17 cellular contexts compared by ENCODE assay signal in genomic region chr1:66947267-66947666, GRCh38. TPM values are rescaled to one million over a fixed set of nuclear protein-coding genes. Genes with fewer than 3 reads are reported as not detected.
DNase-seq lines count a peak whose midpoint lies in the region; ATAC-seq and TF ChIP-seq lines count a peak whose summit lies in the region.
"Had no signal": no experiment of that assay in that cellular context is flagged by ENCODE, and none has a peak within 500 bp of the region (broad histone marks: within the 10 kb centered on the region; RNA-seq: fewer than 3 reads in every experiment).

No MANE protein-coding gene starts in this region.

- H3K4me3 Mint-ChIP-seq in activated naive CD8-positive, alpha-beta T cell treated with anti-CD3 and anti-CD28 coated beads, Interleukin-2, amount 50 U/mL, for 24 hours = no peak overlapping the region
- no peak overlapping the region for H3K4me3 Mint-ChIP-seq in natural killer cell

- no peak for TF ChIP-seq CTCF in natural killer cell (IDR thresholded peaks at IDR 0.05)

- H3K36me3 Mint-ChIP-seq in activated naive CD8-positive, alpha-beta T cell treated with anti-CD3 and anti-CD28 coated beads, Interleukin-2, amount 50 U/mL, for 24 hours (ENCODE audit: low read depth) = peaks cover 36% of the 10 kb centered on the region
- H3K36me3 Mint-ChIP-seq in natural killer cell = peaks cover 23% of the 10 kb centered on the region

- intact Hi-C loops in natural killer cell (cut with micrococcal nuclease) = no loop called here

- peak overlapping the region; percentile 13 for H3K27ac Mint-ChIP-seq in activated naive CD8-positive, alpha-beta T cell treated with anti-CD3 and anti-CD28 coated beads, Interleukin-2, amount 50 U/mL, for 24 hours
- H3K27ac Mint-ChIP-seq in natural killer cell = peak overlapping the region; percentile 4 to 36

- no peaks in the 10 kb centered on the region for H3K27me3 Mint-ChIP-seq in activated naive CD8-positive, alpha-beta T cell treated with anti-CD3 and anti-CD28 coated beads, Interleukin-2, amount 50 U/mL, for 24 hours
- no peaks in the 10 kb centered on the region for H3K27me3 Mint-ChIP-seq in natural killer cell (ENCODE audit: low read depth in 2 of 2)

- no peaks in the 10 kb centered on the region for H3K9me3 Mint-ChIP-seq in activated naive CD8-positive, alpha-beta T cell treated with anti-CD3 and anti-CD28 coated beads, Interleukin-2, amount 50 U/mL, for 24 hours
- no peaks in the 10 kb centered on the region for H3K9me3 Mint-ChIP-seq in natural killer cell

- DNase-seq in SIG-M5 treated with dmso at 0.1 percent for 504 hours (lab: John Stamatoyannopoulos, UW; ENCODE audit: unreplicated experiment) = peak; percentile 15
- no peak for DNase-seq in SIG-M5 (lab: John Stamatoyannopoulos, UW)
- peak; percentile 34 for DNase-seq in HCEC 1CT
- no peak for DNase-seq in activated naive CD8-positive, alpha-beta T cell treated with anti-CD3 and anti-CD28 coated beads, Interleukin-2, amount 50 U/mL, for 24 hours
- DNase-seq in natural killer cell = no peak
- no peak for DNase-seq in NCI-H128 (lab: John Stamatoyannopoulos, UW; ENCODE audit: unreplicated experiment)
- no peak for DNase-seq in COR-L47 (lab: John Stamatoyannopoulos, UW)
- DNase-seq: activated T-cell treated with anti-CD3 and anti-CD28 coated beads, Interleukin-2, amount 50 U/mL, for 1 hour; anterior cingulate cortex; EL; MM.1S; NCI-H2107; NCI-H748 treated with DMSO at 0.1 percent for 48 hours; stimulated activated CD4-positive, alpha-beta T cell treated with anti-CD3 and anti-CD28 coated beads, Interleukin-2, amount 100 ng/mL, for 48 hours; stimulated activated CD8-positive, alpha-beta memory T cell treated with anti-CD3 and anti-CD28 coated beads, Interleukin-4, amount 100 ng/mL, for 48 hours had no signal

- H3K4me1 Mint-ChIP-seq in activated naive CD8-positive, alpha-beta T cell treated with anti-CD3 and anti-CD28 coated beads, Interleukin-2, amount 50 U/mL, for 24 hours = peaks cover 20% of the 10 kb centered on the region
- peaks cover 49 to 50% of the 10 kb centered on the region in 2 donors for H3K4me1 Mint-ChIP-seq in natural killer cell

- no peak for ATAC-seq in activated naive CD8-positive, alpha-beta T cell treated with anti-CD3 and anti-CD28 coated beads, Interleukin-2, amount 50 U/mL, for 24 hours
- ATAC-seq in natural killer cell (no peak), HG02970 (IDR thresholded peaks at IDR 0.05; ENCODE audit: low FRiP score, unreplicated experiment) (no peak)
- ATAC-seq: activated CD4-positive, CD25-positive, alpha-beta regulatory T cell treated with anti-CD3 and anti-CD28 coated beads, Interleukin-2, amount 50 U/mL, for 24 hours had no signal

RNA-seq across cellular contexts. Expression of gene MIER1, which starts 22.5 kb away (rescaled TPM):
- total RNA-seq in natural killer cell = 10 to 100 TPM; 87.9 to 94.3 (median 93.2) TPM

RNA-seq across cellular contexts. Expression of gene DNAI4, which starts 22.6 kb away (rescaled TPM):
- 1 to 10 TPM; 1.4 to 4.3 (median 2.2) TPM for total RNA-seq in natural killer cell

Comparison
In these comparisons a context has a peak if more than half of its experiments do, and no peak if none do; other contexts are left out.
1. DNase-seq: peak in SIG-M5 treated with dmso at 0.1 percent for 504 hours (single experiment) and HCEC 1CT (single experiment); none in SIG-M5 (single experiment), activated naive CD8-positive, alpha-beta T cell treated with anti-CD3 and anti-CD28 coated beads, Interleukin-2, amount 50 U/mL, for 24 hours (single experiment), natural killer cell (single experiment), NCI-H128 (single experiment) and COR-L47 (single experiment).